8 cellular contexts compared by ENCODE assay signal in the genomic region with DNA sequence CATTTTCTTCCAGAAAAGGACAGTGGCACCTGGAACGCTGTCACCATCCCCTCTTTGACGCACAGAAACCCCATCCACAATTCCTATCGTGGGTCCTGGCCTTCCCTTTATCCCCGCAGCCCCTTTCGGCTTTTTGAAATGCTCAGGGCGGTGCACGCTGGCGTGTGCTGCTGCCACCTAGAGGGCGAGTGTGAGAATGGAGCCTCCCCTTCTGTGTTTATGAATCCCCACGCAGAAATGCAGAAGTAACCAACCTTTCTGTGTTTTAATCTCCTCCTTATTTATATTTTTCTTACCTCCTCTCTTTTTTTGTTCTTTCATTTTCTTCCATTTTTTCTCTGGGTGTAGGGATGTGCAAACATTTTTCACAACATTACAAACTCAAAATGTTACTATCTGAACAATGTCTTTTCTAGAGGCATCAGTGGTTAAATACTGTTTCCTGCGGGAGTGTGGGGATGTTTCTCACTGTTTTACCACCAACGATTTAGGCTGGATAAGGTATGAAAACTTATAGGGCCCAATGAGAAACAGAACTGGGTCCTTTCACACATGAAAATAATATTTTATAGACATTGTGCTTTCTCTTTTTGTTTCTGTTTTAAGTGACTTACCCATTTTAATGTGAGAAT. TPM values are rescaled to one million over a fixed set of nuclear protein-coding genes. Genes with fewer than 3 reads are reported as not detected.
A peak's percentile ranks its signal among the peaks of the same experiment; 100 is the strongest.
DNase-seq lines count a peak whose midpoint lies in the region; ATAC-seq and TF ChIP-seq lines count a peak whose summit lies in the region.

No MANE protein-coding gene starts in this region.

- no peak overlapping the region for H2AFZ ChIP-seq in smooth muscle cell (ENCODE audit: low read depth)

- peak; percentile 81 for ATAC-seq in GM21786 (IDR thresholded peaks at IDR 0.05; ENCODE audit: unreplicated experiment)

- H3K9ac ChIP-seq in smooth muscle cell (ENCODE audit: low read depth) = no peak overlapping the region

- H3K4me1 ChIP-seq in smooth muscle cell (ENCODE audit: low read depth) = no peaks in the 10 kb centered on the region

- in situ Hi-C loops in KBM-7 (cut with MboI; ENCODE audit: low pct_unique_long_range_greater_than_20kb, low sequenced_read_pairs) = no loop called here

- 10% methylated on average over 12 of the region's 12 CpGs for WGBS in smooth muscle cell (ENCODE audit: low lambda C conversion rate)

- no peaks in the 10 kb centered on the region for H3K36me3 ChIP-seq in GM06990 (ENCODE audit: control insufficient read depth, insufficient read depth, low read length)
- no peaks in the 10 kb centered on the region for H3K36me3 ChIP-seq in smooth muscle cell (ENCODE audit: low read depth)

- no peaks in the 10 kb centered on the region for H4K20me1 ChIP-seq in smooth muscle cell (ENCODE audit: low read depth)

- H3F3A ChIP-seq in smooth muscle cell (ENCODE audit: low read depth) = peaks cover 5% of the 10 kb centered on the region

- H3K9me3 ChIP-seq in smooth muscle cell (replicated peaks; ENCODE audit: low read depth) = no peaks in the 10 kb centered on the region

- H3K4me2 ChIP-seq in smooth muscle cell = peak overlapping the region; percentile 78

- DNase-seq in GM06990 (ENCODE audit: extremely low read depth, insufficient read length) (peak; percentile 54), KBM-7 (peak; percentile 79), SKM-1 treated with dmso at 0.1 percent for 144 hours (lab: John Stamatoyannopoulos, UW; ENCODE audit: unreplicated experiment) (peak; percentile 35), amniotic stem cell (lab: John Stamatoyannopoulos, UW) (peak; percentile 35), hypothalamus (lab: John Stamatoyannopoulos, UW) (peak in 36 of 51 donors; percentile 0 to 60 (median 18)), smooth muscle cell (lab: John Stamatoyannopoulos, UW; ENCODE audit: unreplicated experiment) (peak; percentile 12), GOT3 (lab: John Stamatoyannopoulos, UW) (no peak)

- H3K27me3 ChIP-seq in GM06990 (replicated peaks; ENCODE audit: control insufficient read depth, insufficient read depth, low read length) = no peaks in the 10 kb centered on the region
- no peaks in the 10 kb centered on the region for H3K27me3 ChIP-seq in smooth muscle cell (ENCODE audit: low read depth)

- no peaks in the 10 kb centered on the region for H3K79me2 ChIP-seq in smooth muscle cell (ENCODE audit: low read depth)

- TF ChIP-seq CTCF in GM06990 (IDR thresholded peaks at IDR 0.05; ENCODE audit: insufficient read depth, low read length, poor library complexity, severe bottlenecking) = peak; percentile 92
- TF ChIP-seq CTCF in smooth muscle cell (IDR thresholded peaks at IDR 0.05; ENCODE audit: borderline replicate concordance, insufficient read depth, poor library complexity, severe bottlenecking) = peak; percentile 91

- no peak overlapping the region for H3K27ac ChIP-seq in smooth muscle cell (ENCODE audit: low read depth)

- peak overlapping the region; percentile 52 for H3K4me3 ChIP-seq in GM06990 (replicated peaks; ENCODE audit: low read depth, low read length)
- H3K4me3 ChIP-seq in smooth muscle cell = peak overlapping the region; percentile 35

RNA-seq across cellular contexts. Expression of a gene that starts 50.0 kb away (rescaled TPM):
- total RNA-seq in smooth muscle cell = 26.9 and 30.9 TPM in 2 replicates
- polyA plus RNA-seq in smooth muscle cell = 16.5 and 20.6 TPM in 2 replicates
